8 cellular contexts compared by ENCODE assay signal in the genomic region with DNA sequence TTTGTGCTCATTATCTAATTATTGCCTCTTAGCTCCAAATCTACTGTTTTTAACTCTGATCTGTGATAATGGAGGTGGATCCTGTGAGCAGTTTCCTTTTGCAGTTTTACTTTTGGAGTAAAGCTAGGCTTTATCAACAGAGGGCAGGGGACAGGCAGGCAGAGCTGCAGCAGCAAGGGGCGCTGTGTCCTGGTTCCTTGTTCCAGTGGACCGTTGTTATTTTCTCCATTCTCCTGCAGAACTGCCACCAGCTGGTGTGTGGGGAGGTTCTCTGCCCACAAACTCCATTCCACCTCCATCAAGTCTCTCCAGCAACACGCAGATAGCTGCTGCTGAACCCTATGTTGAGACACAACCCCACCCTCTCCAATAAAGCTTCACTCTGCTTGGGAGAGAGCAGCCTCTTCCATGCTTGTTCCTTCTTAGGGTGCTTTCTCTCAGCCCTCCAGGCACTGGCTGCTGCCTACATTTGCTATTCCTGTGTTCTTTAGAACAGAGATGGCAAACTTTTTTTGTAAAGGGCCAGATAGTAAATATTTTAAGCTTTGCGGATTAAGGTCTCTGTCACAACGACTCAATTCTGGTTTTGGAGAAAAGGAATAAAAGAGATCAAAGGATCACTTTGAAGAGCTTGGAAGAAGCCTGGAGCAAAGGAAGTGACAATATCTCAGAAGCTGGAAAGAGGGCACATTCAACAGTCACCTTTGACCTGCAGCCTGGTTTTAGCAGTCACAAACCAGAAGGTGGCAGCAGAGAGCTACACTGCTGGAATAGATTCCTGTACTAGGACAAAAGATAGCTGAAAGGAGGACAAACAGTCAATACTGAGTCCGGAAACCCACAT.
DNase-seq lines count a peak whose midpoint lies in the region; ATAC-seq and TF ChIP-seq lines count a peak whose summit lies in the region.

No MANE protein-coding gene starts in this region.

- WGBS in ovary, 3 donors, result 63 to 67% (median 64%) methylated on average over 6 of the region's 6 CpGs

- H3K27ac ChIP-seq in ovary, result no peak overlapping the region

- TF ChIP-seq POLR2A in ovary (IDR thresholded peaks at IDR 0.05), result no peak

- H3K36me3 ChIP-seq in ovary, result no peaks in the 10 kb centered on the region

- H3K9me3 ChIP-seq in ovary, result no peaks in the 10 kb centered on the region

- peak; percentile 11 for DNase-seq in GF-D8 (lab: John Stamatoyannopoulos, UW)
- DNase-seq in HS-27A (ENCODE audit: low read depth), result peak; percentile 14
- DNase-seq in NCI-H774 (lab: John Stamatoyannopoulos, UW), result peak; percentile 81
- DNase-seq in activated T-cell treated with anti-CD3 and anti-CD28 coated beads, Interleukin-2, amount 50 U/mL, for 48 hours, result peak; percentile 63 to 65
- peak; percentile 41 for DNase-seq in glomerular endothelial cell (ENCODE audit: extremely low read depth, low read depth, low spot score)
- DNase-seq in ovary, result peak; percentile 64 to 73 (median 69)
- DNase-seq in 8988T, result no peak

- no peaks in the 10 kb centered on the region for H3K27me3 ChIP-seq in ovary

- ATAC-seq in GM21515 (IDR thresholded peaks at IDR 0.05; ENCODE audit: unreplicated experiment), result peak; percentile 93

- TF ChIP-seq EP300 in ovary (IDR thresholded peaks at IDR 0.05), result no peak

- intact Hi-C loops in ovary (cut with DNase I), result no loop called here

- no peaks in the 10 kb centered on the region for H3K4me1 ChIP-seq in ovary (ENCODE audit: insufficient read depth)

- peak; percentile 48 to 78 (median 65) for TF ChIP-seq CTCF in ovary (IDR thresholded peaks at IDR 0.05)

- no peak overlapping the region for H3K4me3 ChIP-seq in ovary
